ENCODE assay signal across 2 cellular contexts in the genomic region with DNA sequence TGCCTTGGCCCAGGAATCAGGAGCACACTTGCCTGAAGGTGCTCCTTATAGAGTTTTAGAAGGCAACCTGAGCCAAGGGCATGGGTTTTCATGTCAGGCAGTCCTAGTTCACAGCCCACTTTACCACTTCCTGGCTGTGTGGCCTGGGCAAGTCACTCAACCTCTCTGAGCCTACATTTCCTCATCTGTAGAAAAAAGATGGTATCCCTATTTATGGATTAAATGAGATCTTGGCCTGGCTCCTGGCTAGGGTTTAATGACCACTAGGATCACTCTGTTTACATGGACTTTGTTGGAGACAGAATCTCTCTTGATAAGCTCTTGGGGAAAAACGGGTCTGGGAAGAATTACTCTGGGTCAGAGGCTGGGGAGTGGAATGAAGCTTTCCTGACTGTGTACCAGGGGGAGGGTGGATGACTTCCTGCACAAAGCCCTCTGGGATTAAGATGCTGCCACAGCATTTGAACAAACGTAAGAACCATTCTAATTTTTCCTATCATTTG.
A peak's percentile ranks its signal among the peaks of the same experiment; 100 is the strongest.
TF ChIP-seq lines count a peak whose summit lies in the region.

No MANE protein-coding gene starts in this region.

TF ChIP-seq in SK-N-SH, 30 proteins besides CTCF, POLR2A, EP300 and RAD21:
- TF ChIP-seq ELF1 (IDR thresholded peaks at IDR 0.05) (peak; percentile 13; the same call in 1 of the 2 replicates), JUND (IDR thresholded peaks at IDR 0.05) (no peak)

TF ChIP-seq in SK-N-SH treated with all-trans-retinoic acid at 6 μM for 48 hours, 23 proteins besides CTCF, POLR2A, EP300 and RAD21:
- TF ChIP-seq CSDC2 (CRISPR knock-in tag; IDR thresholded peaks at IDR 0.05) (no peak), ZNF70 (CRISPR knock-in tag; IDR thresholded peaks at IDR 0.05) (no peak), TOX (CRISPR knock-in tag; IDR thresholded peaks at IDR 0.05; ENCODE audit: borderline replicate concordance) (no peak), ESRRG (CRISPR knock-in tag; IDR thresholded peaks at IDR 0.05) (no peak), ZNF565 (CRISPR knock-in tag; conservative IDR thresholded peaks at IDR 0.05; ENCODE audit: low read depth) (no peak), CREB5 (CRISPR knock-in tag; IDR thresholded peaks at IDR 0.05; ENCODE audit: low read depth) (no peak), ZFP30 (CRISPR knock-in tag; IDR thresholded peaks at IDR 0.05) (no peak), ZFP3 (CRISPR knock-in tag; IDR thresholded peaks at IDR 0.05) (no peak), ARNTL (CRISPR knock-in tag; IDR thresholded peaks at IDR 0.05; ENCODE audit: borderline replicate concordance, low read depth) (no peak), ZNF8 (CRISPR knock-in tag; IDR thresholded peaks at IDR 0.05) (no peak), GLIS3 (CRISPR knock-in tag; IDR thresholded peaks at IDR 0.05) (no peak), RARB (CRISPR knock-in tag; IDR thresholded peaks at IDR 0.05) (no peak), BACH2 (CRISPR knock-in tag; IDR thresholded peaks at IDR 0.05; ENCODE audit: borderline replicate concordance) (no peak), OSR1 (CRISPR knock-in tag; IDR thresholded peaks at IDR 0.05) (no peak), ISL1 (CRISPR knock-in tag; IDR thresholded peaks at IDR 0.05) (no peak)
- TF ChIP-seq, protein P1, sequence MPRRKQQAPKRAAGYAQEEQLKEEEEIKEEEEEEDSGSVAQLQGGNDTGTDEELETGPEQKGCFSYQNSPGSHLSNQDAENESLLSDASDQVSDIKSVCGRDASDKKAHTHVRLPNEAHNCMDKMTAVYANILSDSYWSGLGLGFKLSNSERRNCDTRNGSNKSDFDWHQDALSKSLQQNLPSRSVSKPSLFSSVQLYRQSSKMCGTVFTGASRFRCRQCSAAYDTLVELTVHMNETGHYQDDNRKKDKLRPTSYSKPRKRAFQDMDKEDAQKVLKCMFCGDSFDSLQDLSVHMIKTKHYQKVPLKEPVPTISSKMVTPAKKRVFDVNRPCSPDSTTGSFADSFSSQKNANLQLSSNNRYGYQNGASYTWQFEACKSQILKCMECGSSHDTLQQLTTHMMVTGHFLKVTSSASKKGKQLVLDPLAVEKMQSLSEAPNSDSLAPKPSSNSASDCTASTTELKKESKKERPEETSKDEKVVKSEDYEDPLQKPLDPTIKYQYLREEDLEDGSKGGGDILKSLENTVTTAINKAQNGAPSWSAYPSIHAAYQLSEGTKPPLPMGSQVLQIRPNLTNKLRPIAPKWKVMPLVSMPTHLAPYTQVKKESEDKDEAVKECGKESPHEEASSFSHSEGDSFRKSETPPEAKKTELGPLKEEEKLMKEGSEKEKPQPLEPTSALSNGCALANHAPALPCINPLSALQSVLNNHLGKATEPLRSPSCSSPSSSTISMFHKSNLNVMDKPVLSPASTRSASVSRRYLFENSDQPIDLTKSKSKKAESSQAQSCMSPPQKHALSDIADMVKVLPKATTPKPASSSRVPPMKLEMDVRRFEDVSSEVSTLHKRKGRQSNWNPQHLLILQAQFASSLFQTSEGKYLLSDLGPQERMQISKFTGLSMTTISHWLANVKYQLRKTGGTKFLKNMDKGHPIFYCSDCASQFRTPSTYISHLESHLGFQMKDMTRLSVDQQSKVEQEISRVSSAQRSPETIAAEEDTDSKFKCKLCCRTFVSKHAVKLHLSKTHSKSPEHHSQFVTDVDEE (CRISPR knock-in tag; IDR thresholded peaks at IDR 0.05), result no peak
- TF ChIP-seq, protein P2, sequence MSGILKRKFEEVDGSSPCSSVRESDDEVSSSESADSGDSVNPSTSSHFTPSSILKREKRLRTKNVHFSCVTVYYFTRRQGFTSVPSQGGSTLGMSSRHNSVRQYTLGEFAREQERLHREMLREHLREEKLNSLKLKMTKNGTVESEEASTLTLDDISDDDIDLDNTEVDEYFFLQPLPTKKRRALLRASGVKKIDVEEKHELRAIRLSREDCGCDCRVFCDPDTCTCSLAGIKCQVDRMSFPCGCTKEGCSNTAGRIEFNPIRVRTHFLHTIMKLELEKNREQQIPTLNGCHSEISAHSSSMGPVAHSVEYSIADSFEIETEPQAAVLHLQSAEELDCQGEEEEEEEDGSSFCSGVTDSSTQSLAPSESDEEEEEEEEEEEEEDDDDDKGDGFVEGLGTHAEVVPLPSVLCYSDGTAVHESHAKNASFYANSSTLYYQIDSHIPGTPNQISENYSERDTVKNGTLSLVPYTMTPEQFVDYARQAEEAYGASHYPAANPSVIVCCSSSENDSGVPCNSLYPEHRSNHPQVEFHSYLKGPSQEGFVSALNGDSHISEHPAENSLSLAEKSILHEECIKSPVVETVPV (CRISPR knock-in tag; IDR thresholded peaks at IDR 0.05), result no peak
- TF ChIP-seq, protein P3, sequence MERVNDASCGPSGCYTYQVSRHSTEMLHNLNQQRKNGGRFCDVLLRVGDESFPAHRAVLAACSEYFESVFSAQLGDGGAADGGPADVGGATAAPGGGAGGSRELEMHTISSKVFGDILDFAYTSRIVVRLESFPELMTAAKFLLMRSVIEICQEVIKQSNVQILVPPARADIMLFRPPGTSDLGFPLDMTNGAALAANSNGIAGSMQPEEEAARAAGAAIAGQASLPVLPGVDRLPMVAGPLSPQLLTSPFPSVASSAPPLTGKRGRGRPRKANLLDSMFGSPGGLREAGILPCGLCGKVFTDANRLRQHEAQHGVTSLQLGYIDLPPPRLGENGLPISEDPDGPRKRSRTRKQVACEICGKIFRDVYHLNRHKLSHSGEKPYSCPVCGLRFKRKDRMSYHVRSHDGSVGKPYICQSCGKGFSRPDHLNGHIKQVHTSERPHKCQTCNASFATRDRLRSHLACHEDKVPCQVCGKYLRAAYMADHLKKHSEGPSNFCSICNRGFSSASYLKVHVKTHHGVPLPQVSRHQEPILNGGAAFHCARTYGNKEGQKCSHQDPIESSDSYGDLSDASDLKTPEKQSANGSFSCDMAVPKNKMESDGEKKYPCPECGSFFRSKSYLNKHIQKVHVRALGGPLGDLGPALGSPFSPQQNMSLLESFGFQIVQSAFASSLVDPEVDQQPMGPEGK (CRISPR knock-in tag; IDR thresholded peaks at IDR 0.05; ENCODE audit: borderline replicate concordance), result no peak
